Comparison of ENCODE assay signal across 29 cellular contexts in genomic region chr2:130949954-130950353, GRCh38.
"Had no signal": no experiment of that assay in that cellular context is flagged by ENCODE, and none has a peak within 500 bp of the region (broad histone marks: within the 10 kb centered on the region; RNA-seq: fewer than 3 reads in every experiment).

No MANE protein-coding gene starts in this region.

- H3K9me3 ChIP-seq: testis had no signal

- H3K27ac ChIP-seq: brain microvascular endothelial cell, esophagus squamous epithelium, left ventricle myocardium inferior, neutrophil, ovary, skin epidermis, testis, WERI-Rb-1 had no signal

- DNase-seq: activated CD4-positive, alpha-beta memory T cell treated with anti-CD3 and anti-CD28 coated beads, Interleukin-2, amount 10 ng/mL, durations not matched to agents 7 days and 5 days; activated CD4-positive, alpha-beta T cell treated with anti-CD3 and anti-CD28 coated beads, Interleukin-2, amount 10 ng/mL, durations not matched to agents 7 days and 5 days; activated CD4-positive, CD25-positive, alpha-beta regulatory T cell treated with anti-CD3 and anti-CD28 coated beads, Interleukin-2, amount 50 U/mL, for 72 hours; activated CD8-positive, alpha-beta memory T cell treated with anti-CD3 and anti-CD28 coated beads, Interleukin-2, amount 50 U/mL, for 48 hours; activated gamma-delta T cell treated with Interleukin-2 at 50 U/mL for 16 hours; activated naive CD4-positive, alpha-beta T cell treated with anti-CD3 and anti-CD28 coated beads, Interleukin-2, amount 50 U/mL, for 16 hours; activated T-cell treated with anti-CD3 and anti-CD28 coated beads, Interleukin-2, amount 50 U/mL, for 24 hours; amniotic stem cell; brain microvascular endothelial cell; endodermal cell; esophagus squamous epithelium; left ventricle myocardium inferior; mucosa of descending colon; ovary; stimulated activated CD4-positive, alpha-beta T cell treated with anti-CD3 and anti-CD28 coated beads, Interleukin-12 subunit alpha, Interleukin-12 subunit beta, amount 100 ng/mL, for 4 hours; stimulated activated CD4-positive, alpha-beta T cell treated with anti-CD3 and anti-CD28 coated beads, Interleukin-4, amount 100 ng/mL, for 1 hour; stimulated activated naive CD8-positive, alpha-beta T cell treated with anti-CD3 and anti-CD28 coated beads, Interleukin-15, Interleukin-2, amounts not matched to agents 100 U/mL and 50 U/mL, for 24 hours; T-helper 17 cell; T1000; testis; trophoblast cell; WERI-Rb-1 had no signal

- H3K4me1 ChIP-seq: esophagus squamous epithelium, left ventricle myocardium inferior, testis had no signal

- H3K36me3 ChIP-seq: brain microvascular endothelial cell, left ventricle myocardium inferior, neutrophil, ovary, WERI-Rb-1 had no signal

- FAIRE-seq: astrocyte, frontal cortex, islet of Langerhans, urothelium cell line had no signal

- H3K27me3 ChIP-seq: brain microvascular endothelial cell, esophagus squamous epithelium, neutrophil, ovary, testis had no signal

- H3K4me3 ChIP-seq: esophagus squamous epithelium, left ventricle myocardium inferior, lung, mucosa of descending colon, ovary, skin epidermis, testis had no signal
